1 cellular context compared by ENCODE assay signal in the genomic region with DNA sequence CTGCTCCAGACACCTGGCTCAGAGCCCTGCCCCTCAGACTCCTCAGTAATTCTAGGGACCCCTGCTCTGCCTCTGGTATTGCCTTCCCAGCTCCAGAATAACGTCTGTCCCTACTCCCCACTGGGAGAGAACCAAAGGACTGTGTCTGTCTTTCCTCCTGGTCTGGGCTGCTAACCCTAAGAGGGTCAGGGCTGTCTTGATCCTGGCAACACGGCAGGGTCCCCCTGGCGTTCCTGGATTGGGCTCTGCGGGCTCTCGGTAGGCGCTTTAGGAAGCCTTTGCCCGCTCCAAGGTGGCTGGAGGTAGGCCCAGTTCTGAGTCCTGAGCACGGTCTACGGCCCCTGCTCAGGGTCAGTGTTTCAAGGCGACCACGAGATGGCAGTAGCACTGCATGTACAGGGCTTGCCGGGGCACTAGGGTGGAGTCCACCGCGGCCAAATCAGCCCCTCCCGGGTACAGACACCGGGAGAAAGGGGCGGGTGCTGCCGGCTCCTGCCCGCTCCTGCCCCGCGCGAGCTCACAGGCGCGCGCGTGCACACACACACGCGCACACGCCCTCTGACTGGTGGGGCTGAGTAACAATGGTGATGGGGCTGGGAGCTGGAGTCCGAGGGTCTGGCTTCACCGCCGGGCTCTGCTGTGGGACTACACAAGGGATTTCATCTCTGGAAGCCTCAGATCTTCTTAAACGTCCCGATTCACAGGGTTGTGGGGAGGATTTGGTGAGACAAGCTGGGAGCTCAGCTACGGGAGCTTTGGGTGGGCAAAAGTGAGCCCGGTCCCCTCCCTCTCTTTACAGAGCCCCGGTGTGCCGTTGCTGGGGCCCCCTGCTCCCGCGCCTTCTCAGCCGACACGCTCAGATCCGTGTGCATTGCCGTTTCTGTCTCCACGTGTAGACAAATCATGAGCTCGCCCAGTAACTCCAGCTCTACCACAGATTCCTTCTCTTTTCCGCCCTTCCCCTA.
TF ChIP-seq lines count a peak whose summit lies in the region.

No MANE protein-coding gene starts in this region.

TF ChIP-seq in HepG2, 621 proteins besides CTCF, POLR2A, EP300 and RAD21 (continued from another document and continues in another):
- TF ChIP-seq, protein P1, sequence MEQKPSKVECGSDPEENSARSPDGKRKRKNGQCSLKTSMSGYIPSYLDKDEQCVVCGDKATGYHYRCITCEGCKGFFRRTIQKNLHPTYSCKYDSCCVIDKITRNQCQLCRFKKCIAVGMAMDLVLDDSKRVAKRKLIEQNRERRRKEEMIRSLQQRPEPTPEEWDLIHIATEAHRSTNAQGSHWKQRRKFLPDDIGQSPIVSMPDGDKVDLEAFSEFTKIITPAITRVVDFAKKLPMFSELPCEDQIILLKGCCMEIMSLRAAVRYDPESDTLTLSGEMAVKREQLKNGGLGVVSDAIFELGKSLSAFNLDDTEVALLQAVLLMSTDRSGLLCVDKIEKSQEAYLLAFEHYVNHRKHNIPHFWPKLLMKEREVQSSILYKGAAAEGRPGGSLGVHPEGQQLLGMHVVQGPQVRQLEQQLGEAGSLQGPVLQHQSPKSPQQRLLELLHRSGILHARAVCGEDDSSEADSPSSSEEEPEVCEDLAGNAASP (CRISPR knock-in tag; IDR thresholded peaks at IDR 0.05; ENCODE audit: borderline replicate concordance): peak; percentile 70; the same call in 1 of the 2 replicates
- no peak for TF ChIP-seq REXO4 (CRISPR knock-in tag; IDR thresholded peaks at IDR 0.05; ENCODE audit: borderline replicate concordance)
- TF ChIP-seq SRSF1 (optimal IDR thresholded peaks at IDR 0.05; ENCODE audit: low read depth, low read length): no peak
- TF ChIP-seq, protein P2, sequence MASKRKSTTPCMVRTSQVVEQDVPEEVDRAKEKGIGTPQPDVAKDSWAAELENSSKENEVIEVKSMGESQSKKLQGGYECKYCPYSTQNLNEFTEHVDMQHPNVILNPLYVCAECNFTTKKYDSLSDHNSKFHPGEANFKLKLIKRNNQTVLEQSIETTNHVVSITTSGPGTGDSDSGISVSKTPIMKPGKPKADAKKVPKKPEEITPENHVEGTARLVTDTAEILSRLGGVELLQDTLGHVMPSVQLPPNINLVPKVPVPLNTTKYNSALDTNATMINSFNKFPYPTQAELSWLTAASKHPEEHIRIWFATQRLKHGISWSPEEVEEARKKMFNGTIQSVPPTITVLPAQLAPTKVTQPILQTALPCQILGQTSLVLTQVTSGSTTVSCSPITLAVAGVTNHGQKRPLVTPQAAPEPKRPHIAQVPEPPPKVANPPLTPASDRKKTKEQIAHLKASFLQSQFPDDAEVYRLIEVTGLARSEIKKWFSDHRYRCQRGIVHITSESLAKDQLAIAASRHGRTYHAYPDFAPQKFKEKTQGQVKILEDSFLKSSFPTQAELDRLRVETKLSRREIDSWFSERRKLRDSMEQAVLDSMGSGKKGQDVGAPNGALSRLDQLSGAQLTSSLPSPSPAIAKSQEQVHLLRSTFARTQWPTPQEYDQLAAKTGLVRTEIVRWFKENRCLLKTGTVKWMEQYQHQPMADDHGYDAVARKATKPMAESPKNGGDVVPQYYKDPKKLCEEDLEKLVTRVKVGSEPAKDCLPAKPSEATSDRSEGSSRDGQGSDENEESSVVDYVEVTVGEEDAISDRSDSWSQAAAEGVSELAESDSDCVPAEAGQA (IDR thresholded peaks at IDR 0.05; ENCODE audit: low read depth): no peak
- TF ChIP-seq, protein P2 (CRISPR knock-in tag; IDR thresholded peaks at IDR 0.05; ENCODE audit: borderline replicate concordance): no peak
- no peak for TF ChIP-seq ZNF251 (CRISPR knock-in tag; IDR thresholded peaks at IDR 0.05)
- TF ChIP-seq ZNF746 (CRISPR knock-in tag; IDR thresholded peaks at IDR 0.05): no peak
- TF ChIP-seq HOXA5 (CRISPR knock-in tag; IDR thresholded peaks at IDR 0.05): no peak
- no peak for TF ChIP-seq SRSF9 (IDR thresholded peaks at IDR 0.05; ENCODE audit: borderline replicate concordance, insufficient read depth, low read depth, low read length, poor library complexity, severe bottlenecking)
- TF ChIP-seq YEATS4 (CRISPR knock-in tag; IDR thresholded peaks at IDR 0.05; ENCODE audit: borderline replicate concordance): peak; percentile 58; the same call in 1 of the 2 replicates
- TF ChIP-seq HIVEP1 (CRISPR knock-in tag; IDR thresholded peaks at IDR 0.05): no peak
- TF ChIP-seq NONO (IDR thresholded peaks at IDR 0.05): no peak
- TF ChIP-seq NONO (CRISPR knock-in tag; conservative IDR thresholded peaks at IDR 0.05): no peak
- TF ChIP-seq, protein P3, sequence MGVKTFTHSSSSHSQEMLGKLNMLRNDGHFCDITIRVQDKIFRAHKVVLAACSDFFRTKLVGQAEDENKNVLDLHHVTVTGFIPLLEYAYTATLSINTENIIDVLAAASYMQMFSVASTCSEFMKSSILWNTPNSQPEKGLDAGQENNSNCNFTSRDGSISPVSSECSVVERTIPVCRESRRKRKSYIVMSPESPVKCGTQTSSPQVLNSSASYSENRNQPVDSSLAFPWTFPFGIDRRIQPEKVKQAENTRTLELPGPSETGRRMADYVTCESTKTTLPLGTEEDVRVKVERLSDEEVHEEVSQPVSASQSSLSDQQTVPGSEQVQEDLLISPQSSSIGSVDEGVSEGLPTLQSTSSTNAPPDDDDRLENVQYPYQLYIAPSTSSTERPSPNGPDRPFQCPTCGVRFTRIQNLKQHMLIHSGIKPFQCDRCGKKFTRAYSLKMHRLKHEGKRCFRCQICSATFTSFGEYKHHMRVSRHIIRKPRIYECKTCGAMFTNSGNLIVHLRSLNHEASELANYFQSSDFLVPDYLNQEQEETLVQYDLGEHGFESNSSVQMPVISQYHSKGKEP (CRISPR knock-in tag; IDR thresholded peaks at IDR 0.05): no peak
- TF ChIP-seq, protein P4, sequence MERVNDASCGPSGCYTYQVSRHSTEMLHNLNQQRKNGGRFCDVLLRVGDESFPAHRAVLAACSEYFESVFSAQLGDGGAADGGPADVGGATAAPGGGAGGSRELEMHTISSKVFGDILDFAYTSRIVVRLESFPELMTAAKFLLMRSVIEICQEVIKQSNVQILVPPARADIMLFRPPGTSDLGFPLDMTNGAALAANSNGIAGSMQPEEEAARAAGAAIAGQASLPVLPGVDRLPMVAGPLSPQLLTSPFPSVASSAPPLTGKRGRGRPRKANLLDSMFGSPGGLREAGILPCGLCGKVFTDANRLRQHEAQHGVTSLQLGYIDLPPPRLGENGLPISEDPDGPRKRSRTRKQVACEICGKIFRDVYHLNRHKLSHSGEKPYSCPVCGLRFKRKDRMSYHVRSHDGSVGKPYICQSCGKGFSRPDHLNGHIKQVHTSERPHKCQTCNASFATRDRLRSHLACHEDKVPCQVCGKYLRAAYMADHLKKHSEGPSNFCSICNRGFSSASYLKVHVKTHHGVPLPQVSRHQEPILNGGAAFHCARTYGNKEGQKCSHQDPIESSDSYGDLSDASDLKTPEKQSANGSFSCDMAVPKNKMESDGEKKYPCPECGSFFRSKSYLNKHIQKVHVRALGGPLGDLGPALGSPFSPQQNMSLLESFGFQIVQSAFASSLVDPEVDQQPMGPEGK (CRISPR knock-in tag; IDR thresholded peaks at IDR 0.05): peak; percentile 92
- no peak for TF ChIP-seq KMT2B (CRISPR knock-in tag; IDR thresholded peaks at IDR 0.05)
- no peak for TF ChIP-seq PLRG1 (conservative IDR thresholded peaks at IDR 0.05)
- TF ChIP-seq RFXANK (CRISPR knock-in tag; IDR thresholded peaks at IDR 0.05): no peak
- peak; percentile 75 for TF ChIP-seq AGO1 (IDR thresholded peaks at IDR 0.05; ENCODE audit: low read depth, low read length, poor library complexity, severe bottlenecking)
- TF ChIP-seq GTF3A (CRISPR knock-in tag; conservative IDR thresholded peaks at IDR 0.05): no peak
- TF ChIP-seq, protein P5, sequence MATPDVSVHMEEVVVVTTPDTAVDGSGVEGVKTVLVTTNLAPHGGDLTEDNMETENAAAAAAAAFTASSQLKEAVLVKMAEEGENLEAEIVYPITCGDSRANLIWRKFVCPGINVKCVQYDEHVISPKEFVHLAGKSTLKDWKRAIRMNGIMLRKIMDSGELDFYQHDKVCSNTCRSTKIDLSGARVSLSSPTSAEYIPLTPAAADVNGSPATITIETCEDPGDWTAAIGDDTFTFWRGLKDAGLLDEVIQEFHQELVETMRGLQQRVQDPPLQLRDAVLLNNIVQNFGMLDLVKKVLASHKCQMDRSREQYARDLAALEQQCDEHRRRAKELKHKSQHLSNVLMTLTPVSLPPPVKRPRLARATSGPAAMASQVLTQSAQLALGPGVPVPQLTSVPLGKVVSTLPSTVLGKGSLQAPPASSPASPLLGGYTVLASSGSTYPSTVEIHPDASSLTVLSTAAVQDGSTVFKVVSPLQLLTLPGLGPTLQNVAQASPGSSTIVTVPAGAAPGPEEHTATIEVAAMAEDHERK (CRISPR knock-in tag; IDR thresholded peaks at IDR 0.05; ENCODE audit: low read depth): 0 out of 2 replicates have a peak, but pooled peaks have one; percentile 27
- TF ChIP-seq MTF1 (CRISPR knock-in tag; IDR thresholded peaks at IDR 0.05): no peak
- no peak for TF ChIP-seq SOX13 (IDR thresholded peaks at IDR 0.05)
- TF ChIP-seq SOX13 (CRISPR knock-in tag; conservative IDR thresholded peaks at IDR 0.05 in 1 of 2, IDR thresholded peaks at IDR 0.05 in 1 of 2): peak in 1 of 2 experiments; percentile 49; a peak in 2 of 4 replicates
- no peak for TF ChIP-seq GTF2F1 (IDR thresholded peaks at IDR 0.05; ENCODE audit: low read length)
- TF ChIP-seq, protein P6, sequence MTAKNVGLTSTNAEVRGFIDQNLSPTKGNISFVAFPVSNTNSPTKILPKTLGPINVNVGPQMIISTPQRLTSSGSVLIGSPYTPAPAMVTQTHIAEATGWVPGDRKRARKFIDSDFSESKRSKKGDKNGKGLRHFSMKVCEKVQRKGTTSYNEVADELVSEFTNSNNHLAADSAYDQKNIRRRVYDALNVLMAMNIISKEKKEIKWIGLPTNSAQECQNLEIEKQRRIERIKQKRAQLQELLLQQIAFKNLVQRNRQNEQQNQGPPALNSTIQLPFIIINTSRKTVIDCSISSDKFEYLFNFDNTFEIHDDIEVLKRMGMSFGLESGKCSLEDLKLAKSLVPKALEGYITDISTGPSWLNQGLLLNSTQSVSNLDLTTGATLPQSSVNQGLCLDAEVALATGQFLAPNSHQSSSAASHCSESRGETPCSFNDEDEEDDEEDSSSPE (CRISPR knock-in tag; IDR thresholded peaks at IDR 0.05): 0 out of 2 replicates have a peak, but pooled peaks have one; percentile 59
- TF ChIP-seq, protein P7, sequence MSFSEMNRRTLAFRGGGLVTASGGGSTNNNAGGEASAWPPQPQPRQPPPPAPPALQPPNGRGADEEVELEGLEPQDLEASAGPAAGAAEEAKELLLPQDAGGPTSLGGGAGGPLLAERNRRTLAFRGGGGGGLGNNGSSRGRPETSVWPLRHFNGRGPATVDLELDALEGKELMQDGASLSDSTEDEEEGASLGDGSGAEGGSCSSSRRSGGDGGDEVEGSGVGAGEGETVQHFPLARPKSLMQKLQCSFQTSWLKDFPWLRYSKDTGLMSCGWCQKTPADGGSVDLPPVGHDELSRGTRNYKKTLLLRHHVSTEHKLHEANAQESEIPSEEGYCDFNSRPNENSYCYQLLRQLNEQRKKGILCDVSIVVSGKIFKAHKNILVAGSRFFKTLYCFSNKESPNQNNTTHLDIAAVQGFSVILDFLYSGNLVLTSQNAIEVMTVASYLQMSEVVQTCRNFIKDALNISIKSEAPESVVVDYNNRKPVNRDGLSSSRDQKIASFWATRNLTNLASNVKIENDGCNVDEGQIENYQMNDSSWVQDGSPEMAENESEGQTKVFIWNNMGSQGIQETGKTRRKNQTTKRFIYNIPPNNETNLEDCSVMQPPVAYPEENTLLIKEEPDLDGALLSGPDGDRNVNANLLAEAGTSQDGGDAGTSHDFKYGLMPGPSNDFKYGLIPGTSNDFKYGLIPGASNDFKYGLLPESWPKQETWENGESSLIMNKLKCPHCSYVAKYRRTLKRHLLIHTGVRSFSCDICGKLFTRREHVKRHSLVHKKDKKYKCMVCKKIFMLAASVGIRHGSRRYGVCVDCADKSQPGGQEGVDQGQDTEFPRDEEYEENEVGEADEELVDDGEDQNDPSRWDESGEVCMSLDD (CRISPR knock-in tag; IDR thresholded peaks at IDR 0.05; ENCODE audit: borderline replicate concordance): no peak
- no peak; the same call in none of the 2 replicates for TF ChIP-seq PHF21A (CRISPR knock-in tag; IDR thresholded peaks at IDR 0.05)
- peak; percentile 30; the same call in 1 of the 2 replicates for TF ChIP-seq FOXO1 (CRISPR knock-in tag; IDR thresholded peaks at IDR 0.05)
- no peak for TF ChIP-seq ZNF768 (CRISPR knock-in tag; IDR thresholded peaks at IDR 0.05)
- no peak for TF ChIP-seq ATAD3A (CRISPR knock-in tag; IDR thresholded peaks at IDR 0.05)
- TF ChIP-seq SAFB2 (CRISPR knock-in tag; IDR thresholded peaks at IDR 0.05; ENCODE audit: borderline replicate concordance, low read depth): no peak
- TF ChIP-seq TOE1 (CRISPR knock-in tag; IDR thresholded peaks at IDR 0.05): peak; percentile 63; the same call in 1 of the 2 replicates
- TF ChIP-seq, protein P8, sequence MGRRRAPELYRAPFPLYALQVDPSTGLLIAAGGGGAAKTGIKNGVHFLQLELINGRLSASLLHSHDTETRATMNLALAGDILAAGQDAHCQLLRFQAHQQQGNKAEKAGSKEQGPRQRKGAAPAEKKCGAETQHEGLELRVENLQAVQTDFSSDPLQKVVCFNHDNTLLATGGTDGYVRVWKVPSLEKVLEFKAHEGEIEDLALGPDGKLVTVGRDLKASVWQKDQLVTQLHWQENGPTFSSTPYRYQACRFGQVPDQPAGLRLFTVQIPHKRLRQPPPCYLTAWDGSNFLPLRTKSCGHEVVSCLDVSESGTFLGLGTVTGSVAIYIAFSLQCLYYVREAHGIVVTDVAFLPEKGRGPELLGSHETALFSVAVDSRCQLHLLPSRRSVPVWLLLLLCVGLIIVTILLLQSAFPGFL (CRISPR knock-in tag; IDR thresholded peaks at IDR 0.05): no peak
- no peak for TF ChIP-seq EZH2 (conservative IDR thresholded peaks at IDR 0.05; ENCODE audit: low read depth, low read length)
- TF ChIP-seq ZNF703 (CRISPR knock-in tag; IDR thresholded peaks at IDR 0.05; ENCODE audit: borderline replicate concordance): no peak
- no peak for TF ChIP-seq MYC (CRISPR knock-in tag; IDR thresholded peaks at IDR 0.05; ENCODE audit: borderline replicate concordance)
- TF ChIP-seq RCOR2 (CRISPR knock-in tag; IDR thresholded peaks at IDR 0.05): no peak
